In genomic region chr7:92809397-92810241, GRCh38 we compare ENCODE assay signal across 1 cellular context.
A peak's percentile ranks its signal among the peaks of the same experiment; 100 is the strongest.
TF ChIP-seq lines count a peak whose summit lies in the region.

No MANE protein-coding gene starts in this region.

TF ChIP-seq in K562, 482 proteins besides CTCF, POLR2A, EP300 and RAD21 (continued from another document and continues in another):
- TF ChIP-seq ZBTB7A (IDR thresholded peaks at IDR 0.05; ENCODE audit: borderline replicate concordance, control insufficient read depth, low read depth, low read length): no peak
- peak in 1 of 2 experiments; percentile 81; a peak in 1 of 4 replicates for TF ChIP-seq TEAD1 (CRISPR knock-in tag; IDR thresholded peaks at IDR 0.05)
- TF ChIP-seq, protein P1, sequence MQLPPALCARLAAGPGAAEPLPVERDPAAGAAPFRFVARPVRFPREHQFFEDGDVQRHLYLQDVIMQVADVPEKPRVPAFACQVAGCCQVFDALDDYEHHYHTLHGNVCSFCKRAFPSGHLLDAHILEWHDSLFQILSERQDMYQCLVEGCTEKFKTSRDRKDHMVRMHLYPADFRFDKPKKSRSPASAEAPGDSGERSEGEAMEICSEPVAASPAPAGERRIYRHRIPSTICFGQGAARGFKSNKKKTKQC (CRISPR knock-in tag; IDR thresholded peaks at IDR 0.05): no peak
- peak; percentile 89 for TF ChIP-seq CREM (IDR thresholded peaks at IDR 0.05; ENCODE audit: low read depth)
- no peak for TF ChIP-seq MXD1 (CRISPR knock-in tag; IDR thresholded peaks at IDR 0.05; ENCODE audit: borderline replicate concordance, poor library complexity, severe bottlenecking)
- no peak for TF ChIP-seq ZNF518B (CRISPR knock-in tag; IDR thresholded peaks at IDR 0.05)
- no peak for TF ChIP-seq MTA2 (IDR thresholded peaks at IDR 0.05; ENCODE audit: low read depth)
- no peak for TF ChIP-seq KLF16 (IDR thresholded peaks at IDR 0.05)
- no peak for TF ChIP-seq CHD1 (IDR thresholded peaks at IDR 0.05; ENCODE audit: low read length)
- TF ChIP-seq, protein P2, sequence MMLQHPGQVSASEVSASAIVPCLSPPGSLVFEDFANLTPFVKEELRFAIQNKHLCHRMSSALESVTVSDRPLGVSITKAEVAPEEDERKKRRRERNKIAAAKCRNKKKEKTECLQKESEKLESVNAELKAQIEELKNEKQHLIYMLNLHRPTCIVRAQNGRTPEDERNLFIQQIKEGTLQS (IDR thresholded peaks at IDR 0.05): peak; percentile 93
- TF ChIP-seq, protein P2 (CRISPR knock-in tag; conservative IDR thresholded peaks at IDR 0.05): peak; percentile 38; the same call in 1 of the 2 replicates
- no peak for TF ChIP-seq ZBTB9 (CRISPR knock-in tag; IDR thresholded peaks at IDR 0.05)
- peak in 1 of 2 experiments; percentile 32; a peak in 2 of 4 replicates for TF ChIP-seq MAZ (CRISPR knock-in tag; conservative IDR thresholded peaks at IDR 0.05 in 1 of 2, IDR thresholded peaks at IDR 0.05 in 1 of 2)
- no peak for TF ChIP-seq ZFP30 (CRISPR knock-in tag; IDR thresholded peaks at IDR 0.05; ENCODE audit: borderline replicate concordance)
- no peak for TF ChIP-seq KAT2B (IDR thresholded peaks at IDR 0.05; ENCODE audit: low read depth, low read length)
- peak in 1 of 2 experiments; percentile 82; a peak in 2 of 4 replicates for TF ChIP-seq RCOR1 (IDR thresholded peaks at IDR 0.05; ENCODE audit: borderline replicate concordance in 1 of 2, low read depth in 2 of 2, low read length in 2 of 2)
- TF ChIP-seq SRSF1 (IDR thresholded peaks at IDR 0.05; ENCODE audit: low read depth, low read length): no peak
- TF ChIP-seq ZNF143 (CRISPR knock-in tag; IDR thresholded peaks at IDR 0.05): no peak
- TF ChIP-seq ELF1 (tag; IDR thresholded peaks at IDR 0.05): peak; percentile 85
- no peak for TF ChIP-seq ZBTB34 (CRISPR knock-in tag; IDR thresholded peaks at IDR 0.05)
- peak; percentile 98 for TF ChIP-seq MGA (IDR thresholded peaks at IDR 0.05)
- no peak for TF ChIP-seq ZNF274 (IDR thresholded peaks at IDR 0.05; ENCODE audit: borderline replicate concordance, low read depth, low read length)
- TF ChIP-seq ZNF75A (CRISPR knock-in tag; IDR thresholded peaks at IDR 0.05): no peak
- TF ChIP-seq PHB2 (IDR thresholded peaks at IDR 0.05; ENCODE audit: low read depth): no peak
- TF ChIP-seq, protein P3, sequence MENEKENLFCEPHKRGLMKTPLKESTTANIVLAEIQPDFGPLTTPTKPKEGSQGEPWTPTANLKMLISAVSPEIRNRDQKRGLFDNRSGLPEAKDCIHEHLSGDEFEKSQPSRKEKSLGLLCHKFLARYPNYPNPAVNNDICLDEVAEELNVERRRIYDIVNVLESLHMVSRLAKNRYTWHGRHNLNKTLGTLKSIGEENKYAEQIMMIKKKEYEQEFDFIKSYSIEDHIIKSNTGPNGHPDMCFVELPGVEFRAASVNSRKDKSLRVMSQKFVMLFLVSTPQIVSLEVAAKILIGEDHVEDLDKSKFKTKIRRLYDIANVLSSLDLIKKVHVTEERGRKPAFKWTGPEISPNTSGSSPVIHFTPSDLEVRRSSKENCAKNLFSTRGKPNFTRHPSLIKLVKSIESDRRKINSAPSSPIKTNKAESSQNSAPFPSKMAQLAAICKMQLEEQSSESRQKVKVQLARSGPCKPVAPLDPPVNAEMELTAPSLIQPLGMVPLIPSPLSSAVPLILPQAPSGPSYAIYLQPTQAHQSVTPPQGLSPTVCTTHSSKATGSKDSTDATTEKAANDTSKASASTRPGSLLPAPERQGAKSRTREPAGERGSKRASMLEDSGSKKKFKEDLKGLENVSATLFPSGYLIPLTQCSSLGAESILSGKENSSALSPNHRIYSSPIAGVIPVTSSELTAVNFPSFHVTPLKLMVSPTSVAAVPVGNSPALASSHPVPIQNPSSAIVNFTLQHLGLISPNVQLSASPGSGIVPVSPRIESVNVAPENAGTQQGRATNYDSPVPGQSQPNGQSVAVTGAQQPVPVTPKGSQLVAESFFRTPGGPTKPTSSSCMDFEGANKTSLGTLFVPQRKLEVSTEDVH (IDR thresholded peaks at IDR 0.05; ENCODE audit: low read depth, partially characterized antibody): no peak
- no peak for TF ChIP-seq ZNF444 (CRISPR knock-in tag; IDR thresholded peaks at IDR 0.05)
- no peak for TF ChIP-seq POU5F1 (IDR thresholded peaks at IDR 0.05; ENCODE audit: borderline replicate concordance, low read depth, low read length, partially characterized antibody)
- TF ChIP-seq PURB (CRISPR knock-in tag; IDR thresholded peaks at IDR 0.05; ENCODE audit: low read depth): no peak
- no peak for TF ChIP-seq CCAR2 (IDR thresholded peaks at IDR 0.05; ENCODE audit: low read depth, low read length)
- TF ChIP-seq BDP1 (IDR thresholded peaks at IDR 0.05; ENCODE audit: insufficient read depth, insufficient read length): no peak
